ENCODE assay signal across 12 cellular contexts in genomic region chr9:589723-590122, GRCh38.
DNase-seq lines count a peak whose midpoint lies in the region; ATAC-seq, FAIRE-seq and TF ChIP-seq lines count a peak whose summit lies in the region.
"Had no signal": no experiment of that assay in that cellular context is flagged by ENCODE, and none has a peak within 500 bp of the region (broad histone marks: within the 10 kb centered on the region; RNA-seq: fewer than 3 reads in every experiment).

No MANE protein-coding gene starts in this region.

- ATAC-seq in HepG2 (no peak), GM19035 (IDR thresholded peaks at IDR 0.05; ENCODE audit: unreplicated experiment) (no peak)
- ATAC-seq: GM12878 had no signal

- no peak overlapping the region for H3K4me2 ChIP-seq in HepG2 (ENCODE audit: low read depth, low read length)

- TF ChIP-seq EP300 in HepG2 (IDR thresholded peaks at IDR 0.05; ENCODE audit: low read depth in 2 of 2, low read length in 2 of 2) (no peak), HepG2 (CRISPR knock-in tag; IDR thresholded peaks at IDR 0.05; ENCODE audit: borderline replicate concordance) (no peak)

- no peak overlapping the region for H3K4me3 ChIP-seq in liver (ENCODE audit: low read depth in 1 of 3, low read length in 3 of 3)
- H3K4me3 ChIP-seq in HepG2 (replicated peaks in 1 of 3; ENCODE audit: insufficient read depth in 1 of 3, low read depth in 2 of 3, low read length in 3 of 3): no peak overlapping the region
- H3K4me3 ChIP-seq: GM12878, thoracic aorta had no signal

- H3K79me2 ChIP-seq in HepG2 (ENCODE audit: insufficient read depth, low read length): no peaks in the 10 kb centered on the region

- POLR2A ChIA-PET in HepG2 (lab: Yijun Ruan, JAX): no interaction called here

- no peak overlapping the region for H2AFZ ChIP-seq in HepG2 (ENCODE audit: low read length)

- 47% methylated on average over 3 of the region's 3 CpGs for WGBS in liver
- WGBS in HepG2 (ENCODE audit: low lambda C conversion rate): 7% methylated on average over 3 of the region's 3 CpGs

- H3K27me3 ChIP-seq in liver (ENCODE audit: control insufficient read depth in 4 of 4, insufficient read depth in 4 of 4, low read length in 3 of 4) (peaks cover 0 to 8% (median 0%) of the 10 kb centered on the region in 4 donors), HepG2 (ENCODE audit: control insufficient read depth in 1 of 2, insufficient read depth in 2 of 2, low read length in 2 of 2) (no peaks in the 10 kb centered on the region)

- FAIRE-seq in HepG2 (lab: Jason Lieb, UNC): no peak
- FAIRE-seq: GM12878 had no signal

- H3K27ac ChIP-seq in liver (ENCODE audit: low read depth in 1 of 2, low read length in 2 of 2) (no peak overlapping the region), HepG2 (ENCODE audit: extremely low read length, insufficient read depth, low read length) (no peak overlapping the region)
- H3K27ac ChIP-seq: thoracic aorta had no signal

- in situ Hi-C loops in HepG2 (cut with HindIII; ENCODE audit: extremely low pct_ligation_motif_present, low pct_unique_long_range_greater_than_20kb): loop anchor here (25.0 kb wide), 1 partner anchor 398 kb away; the partner anchor contains the start of gene DMRT3

- no peak for TF ChIP-seq POLR2A in HepG2 (IDR thresholded peaks at IDR 0.05; ENCODE audit: insufficient read depth in 1 of 2, low read depth in 2 of 2, low read length in 2 of 2)

- BruUV-seq in HepG2 (replicated peaks; lab: Mats Ljungman, UMichigan): no TSS peak

- no peaks in the 10 kb centered on the region for H4K20me1 ChIP-seq in HepG2 (ENCODE audit: insufficient read depth, low read length)

- intact Hi-C loops in HepG2 (cut with micrococcal nuclease; ENCODE audit: unreplicated experiment): loop anchor here (10.0 kb wide), 1 partner anchor 415 kb away; no protein-coding TSS in a partner anchor

- no peak for TF ChIP-seq RAD21 in liver (IDR thresholded peaks at IDR 0.05)
- TF ChIP-seq RAD21 in HepG2 (CRISPR knock-in tag; IDR thresholded peaks at IDR 0.05): no peak

- DNase-seq in HepG2 (ENCODE audit: low spot score) (no peak), cerebellar cortex (ENCODE audit: low spot score) (peak; percentile 55), islet precursor cell (peak; percentile 58), activated gamma-delta T cell (lab: John Stamatoyannopoulos, UW) (no peak), NCI-H748 treated with DMSO at 0.1 percent for 48 hours (lab: John Stamatoyannopoulos, UW) (no peak), NCI-H2171 (lab: John Stamatoyannopoulos, UW) (no peak)
- DNase-seq: NCI-H1092; stimulated activated CD4-positive, alpha-beta T cell treated with anti-CD3 and anti-CD28 coated beads, Interleukin-15, amount 100 ng/mL, for 24 hours had no signal

- CTCF ChIA-PET in HepG2 (lab: Yijun Ruan, JAX; ENCODE audit: low intra/inter-chr PET ratio, low total read pairs): no interaction called here

- H3K9me3 ChIP-seq in liver (ENCODE audit: control insufficient read depth in 4 of 4, low read length in 3 of 4): no peaks in the 10 kb centered on the region
- H3K9me3 ChIP-seq in HepG2 (ENCODE audit: low read length): peaks cover 21% of the 10 kb centered on the region
- H3K9me3 ChIP-seq: thoracic aorta had no signal

- TF ChIP-seq CTCF in liver (IDR thresholded peaks at IDR 0.05; ENCODE audit: low read depth, low read length, missing input control) (no peak), HepG2 (CRISPR knock-in tag; IDR thresholded peaks at IDR 0.05) (no peak)

- no peaks in the 10 kb centered on the region for H3K36me3 ChIP-seq in liver (ENCODE audit: control insufficient read depth in 4 of 4, insufficient read depth in 3 of 4, low read depth in 1 of 4, low read length in 3 of 4)
- H3K36me3 ChIP-seq in HepG2 (replicated peaks in 1 of 2; ENCODE audit: control insufficient read depth in 1 of 2, insufficient read depth in 2 of 2, low read length in 2 of 2): no peaks in the 10 kb centered on the region
- H3K36me3 ChIP-seq: thoracic aorta had no signal

- H3K9ac ChIP-seq in liver (ENCODE audit: low read depth in 1 of 2, low read length in 2 of 2): no peak overlapping the region
- no peak overlapping the region for H3K9ac ChIP-seq in HepG2 (ENCODE audit: insufficient read depth, low read depth, low read length)

- H3K4me1 ChIP-seq in liver (ENCODE audit: control insufficient read depth in 4 of 4, insufficient read depth in 4 of 4, low read length in 3 of 4) (no peaks in the 10 kb centered on the region), HepG2 (ENCODE audit: insufficient read depth, low read length) (peaks cover 14% of the 10 kb centered on the region)

TF ChIP-seq in liver, 16 proteins besides CTCF, POLR2A, EP300 and RAD21:
- TF ChIP-seq ZBTB33 (IDR thresholded peaks at IDR 0.05) (no peak), YY1 (IDR thresholded peaks at IDR 0.05) (no peak), ATF3 (IDR thresholded peaks at IDR 0.05) (no peak), NR2F2 (IDR thresholded peaks at IDR 0.05) (peak; percentile 63), SP1 (IDR thresholded peaks at IDR 0.05) (peak; percentile 24), HNF4A (conservative IDR thresholded peaks at IDR 0.05) (no peak), GABPA (IDR thresholded peaks at IDR 0.05 in 1 of 2, conservative IDR thresholded peaks at IDR 0.05 in 1 of 2) (no peak)

TF ChIP-seq in HepG2, 621 proteins besides CTCF, POLR2A, EP300 and RAD21 (continues in another document):
- TF ChIP-seq DZIP1 (CRISPR knock-in tag; IDR thresholded peaks at IDR 0.05) (no peak), EED (CRISPR knock-in tag; IDR thresholded peaks at IDR 0.05) (no peak), RNF2 (conservative IDR thresholded peaks at IDR 0.05; ENCODE audit: low read depth) (no peak), ZNF282 (IDR thresholded peaks at IDR 0.05; ENCODE audit: partially characterized antibody) (no peak), RBM39 (IDR thresholded peaks at IDR 0.05; ENCODE audit: low read depth, low read length, poor library complexity, severe bottlenecking) (no peak), HNF1A (IDR thresholded peaks at IDR 0.05; ENCODE audit: low read depth) (no peak), HNF1A (CRISPR knock-in tag; IDR thresholded peaks at IDR 0.05; ENCODE audit: borderline replicate concordance) (no peak), LCORL (IDR thresholded peaks at IDR 0.05) (no peak), LCORL (CRISPR knock-in tag; IDR thresholded peaks at IDR 0.05) (no peak), ZNF30 (CRISPR knock-in tag; IDR thresholded peaks at IDR 0.05) (no peak), ZNF3 (CRISPR knock-in tag; IDR thresholded peaks at IDR 0.05) (no peak), PBX2 (CRISPR knock-in tag; IDR thresholded peaks at IDR 0.05) (no peak)

Comparison
In these comparisons a context has a peak if more than half of its experiments do, and no peak if none do; other contexts are left out.
1. DNase-seq: peak in cerebellar cortex (single experiment) and islet precursor cell (single experiment); none in HepG2 (single experiment), activated gamma-delta T cell (single experiment), NCI-H748 treated with DMSO at 0.1 percent for 48 hours (single experiment) and NCI-H2171 (single experiment).